Comparison of ENCODE assay signal across 8 cellular contexts in the genomic region with DNA sequence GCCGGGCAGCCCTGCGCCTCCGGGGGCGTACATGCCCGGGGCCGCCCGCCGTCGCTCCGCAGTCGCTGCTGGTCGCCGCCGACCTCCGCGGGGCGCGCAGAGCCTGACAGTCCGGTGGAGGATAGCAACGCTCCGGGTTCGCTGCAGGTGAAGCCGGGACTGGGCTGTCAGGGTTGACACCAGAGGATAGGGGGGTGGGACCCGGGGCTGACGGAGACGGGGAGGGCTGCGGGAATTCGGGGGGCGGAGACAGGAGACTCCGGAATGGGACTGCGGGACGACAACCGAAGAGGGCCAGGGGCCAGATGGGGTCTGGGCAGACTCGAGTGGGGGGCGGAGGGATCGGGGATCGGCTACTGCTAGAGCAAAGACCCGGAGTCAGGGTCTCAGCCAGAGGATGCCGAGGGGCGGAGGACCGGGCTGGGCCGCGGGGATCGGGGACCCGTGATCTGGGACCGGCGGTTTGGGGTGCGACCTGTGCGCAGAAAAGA. TPM values are rescaled to one million over a fixed set of nuclear protein-coding genes. Genes with fewer than 3 reads are reported as not detected.
A peak's percentile ranks its signal among the peaks of the same experiment; 100 is the strongest.
DNase-seq lines count a peak whose midpoint lies in the region; ATAC-seq and TF ChIP-seq lines count a peak whose summit lies in the region.

No MANE protein-coding gene starts in this region.

- no peaks in the 10 kb centered on the region for H3K9me3 ChIP-seq in thoracic aorta

- H3K36me3 ChIP-seq in thoracic aorta = peaks cover 24% of the 10 kb centered on the region

- in situ Hi-C loops in ACHN (cut with HindIII; ENCODE audit: low pct_ligation_motif_present, low pct_unique_long_range_greater_than_20kb, low sequenced_read_pairs) = no loop called here

- no peak for TF ChIP-seq CTCF in WI38 (IDR thresholded peaks at IDR 0.05; ENCODE audit: low read depth, low read length)
- TF ChIP-seq CTCF in thoracic aorta (IDR thresholded peaks at IDR 0.05) = no peak

- H3K27me3 ChIP-seq in thoracic aorta (replicated peaks; ENCODE audit: insufficient read depth) = no peaks in the 10 kb centered on the region

- DNase-seq in ACHN (peak; percentile 39), mesenteric fat pad (ENCODE audit: low spot score) (peak; percentile 92), thoracic aorta (ENCODE audit: low spot score) (peak; percentile 15), DMS153 treated with DMSO at 0.1 percent for 48 hours (lab: John Stamatoyannopoulos, UW; ENCODE audit: unreplicated experiment) (no peak)
- peak; percentile 43 for DNase-seq in effector CD8-positive, alpha-beta T cell (lab: John Stamatoyannopoulos, UW)

- H3K4me1 ChIP-seq in thoracic aorta (ENCODE audit: control insufficient read depth in 1 of 2, low read depth in 2 of 2) = peaks cover 34 to 56% of the 10 kb centered on the region in 2 donors

- ATAC-seq in GM19023 (IDR thresholded peaks at IDR 0.05; ENCODE audit: unreplicated experiment) (peak; percentile 27), HG03378 (IDR thresholded peaks at IDR 0.05; ENCODE audit: unreplicated experiment) (peak; percentile 15), thoracic aorta (ENCODE audit: insufficient number of reproducible peaks, low FRiP score, low read depth) (peak; percentile 1)

- H3K4me3 ChIP-seq in WI38 (ENCODE audit: low read depth, low read length) (peak overlapping the region; percentile 96), thoracic aorta (peak overlapping the region; percentile 95)

- H3K27ac ChIP-seq in thoracic aorta = peak overlapping the region; percentile 88 to 89

RNA-seq across cellular contexts. Expression of a gene that starts 0.4 kb away (rescaled TPM):
- total RNA-seq in mesenteric fat pad = 58.7 TPM
- total RNA-seq in thoracic aorta = 10 to 100 TPM; 50.8 to 52.4 TPM

RNA-seq across cellular contexts. Expression of a gene that starts 0.6 kb away (rescaled TPM):
- 71.0 TPM for total RNA-seq in mesenteric fat pad
- 100 to 1,000 TPM; 115 to 123 TPM for total RNA-seq in thoracic aorta

RNA-seq across cellular contexts. Expression of a gene that starts 40.0 kb away (rescaled TPM):
- total RNA-seq in mesenteric fat pad (87.2 TPM), thoracic aorta (10 to 100 TPM; 77.2 to 85.6 TPM)

RNA-seq across cellular contexts. Expression of a gene that starts 56.8 kb away (rescaled TPM):
- total RNA-seq in mesenteric fat pad = 107 TPM
- 100 to 1,000 TPM in 1 of 2 donors, 10 to 100 TPM in 1; 68.1 to 135 TPM for total RNA-seq in thoracic aorta

RNA-seq across cellular contexts. Expression of a gene that starts 59.7 kb away (rescaled TPM):
- total RNA-seq in mesenteric fat pad (3.1 TPM), thoracic aorta (1 to 10 TPM in 1 of 2 donors, under 1 TPM in 1; 0.63 to 1.6 TPM)
